1 cellular context compared by ENCODE assay signal in the genomic region with DNA sequence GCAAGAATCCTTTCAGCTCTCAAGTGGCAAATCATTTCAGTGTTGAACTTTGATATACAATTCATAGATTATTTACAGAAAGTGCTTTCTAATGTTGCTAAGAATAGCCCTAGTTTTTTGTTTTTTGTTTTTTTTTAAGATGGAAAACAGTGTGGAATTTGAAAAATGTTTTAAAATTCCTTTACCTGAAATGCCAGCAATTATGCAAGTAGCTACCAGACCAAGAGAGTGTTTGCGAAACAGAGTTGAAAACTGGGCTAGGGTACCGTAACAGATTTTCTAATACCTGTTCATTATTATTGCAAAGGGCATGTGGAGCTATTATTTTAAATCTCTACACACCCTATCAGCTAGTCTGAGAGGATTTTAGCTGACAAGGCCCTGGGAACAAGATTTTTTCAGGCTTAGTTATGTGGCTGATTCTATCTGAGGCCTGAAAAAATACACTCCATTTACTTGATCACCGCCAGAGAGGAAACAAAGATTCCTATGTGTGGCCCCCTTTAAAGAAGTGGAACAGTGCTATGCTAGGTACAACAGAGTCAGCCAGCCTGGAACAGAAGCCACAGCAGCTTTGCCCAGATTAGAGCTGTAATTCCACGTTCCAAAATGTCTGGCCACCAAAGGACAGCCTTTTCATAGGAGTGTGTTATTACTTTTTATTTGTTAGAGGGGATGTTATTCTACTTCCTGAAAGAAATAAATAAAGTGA.
TF ChIP-seq lines count a peak whose summit lies in the region.

No MANE protein-coding gene starts in this region.

TF ChIP-seq in H1, 55 proteins besides CTCF, POLR2A, EP300 and RAD21 (continued from another document):
- TF ChIP-seq POLR2AphosphoS5 (IDR thresholded peaks at IDR 0.05; ENCODE audit: low read depth, low read length), result no peak
- no peak for TF ChIP-seq RBBP5 (IDR thresholded peaks at IDR 0.05; ENCODE audit: borderline replicate concordance, low read depth, low read length)
- TF ChIP-seq TEAD4 (IDR thresholded peaks at IDR 0.05; ENCODE audit: low read depth, low read length), result peak; percentile 65; the same call in 1 of the 2 replicates
- no peak for TF ChIP-seq ZNF274 (IDR thresholded peaks at IDR 0.05; ENCODE audit: borderline replicate concordance, extremely low read depth, low read length)
- TF ChIP-seq HDAC2 (IDR thresholded peaks at IDR 0.05; ENCODE audit: borderline replicate concordance in 1 of 2, low read depth in 2 of 2, low read length in 2 of 2), result no peak
- no peak for TF ChIP-seq RFX5 (IDR thresholded peaks at IDR 0.05; ENCODE audit: borderline replicate concordance, low read depth, low read length)
- no peak for TF ChIP-seq MAFK (IDR thresholded peaks at IDR 0.05; ENCODE audit: low read depth, low read length)
- no peak for TF ChIP-seq KDM4A (IDR thresholded peaks at IDR 0.05; ENCODE audit: low read depth, low read length, severe bottlenecking)
- no peak for TF ChIP-seq YY1 (IDR thresholded peaks at IDR 0.05; ENCODE audit: low read depth, low read length)
- TF ChIP-seq KDM1A (IDR thresholded peaks at IDR 0.05; ENCODE audit: borderline replicate concordance, low read length), result no peak
- TF ChIP-seq TCF12 (IDR thresholded peaks at IDR 0.05; ENCODE audit: low read depth, low read length), result no peak
- no peak for TF ChIP-seq RNF2 (IDR thresholded peaks at IDR 0.05; ENCODE audit: borderline replicate concordance, low read depth, low read length, missing control alignments, poor library complexity, severe bottlenecking)
- TF ChIP-seq SUZ12 (IDR thresholded peaks at IDR 0.05; ENCODE audit: low read length), result no peak
- TF ChIP-seq ASH2L (IDR thresholded peaks at IDR 0.05; ENCODE audit: low read length), result peak; percentile 65
- TF ChIP-seq GTF2F1 (IDR thresholded peaks at IDR 0.05; ENCODE audit: borderline replicate concordance, low read depth, low read length), result no peak
- peak; percentile 78; the same call in 1 of the 2 replicates for TF ChIP-seq CEBPB (IDR thresholded peaks at IDR 0.05; ENCODE audit: low read depth, low read length)
